Comparison of ENCODE assay signal across 1 cellular context in the genomic region with DNA sequence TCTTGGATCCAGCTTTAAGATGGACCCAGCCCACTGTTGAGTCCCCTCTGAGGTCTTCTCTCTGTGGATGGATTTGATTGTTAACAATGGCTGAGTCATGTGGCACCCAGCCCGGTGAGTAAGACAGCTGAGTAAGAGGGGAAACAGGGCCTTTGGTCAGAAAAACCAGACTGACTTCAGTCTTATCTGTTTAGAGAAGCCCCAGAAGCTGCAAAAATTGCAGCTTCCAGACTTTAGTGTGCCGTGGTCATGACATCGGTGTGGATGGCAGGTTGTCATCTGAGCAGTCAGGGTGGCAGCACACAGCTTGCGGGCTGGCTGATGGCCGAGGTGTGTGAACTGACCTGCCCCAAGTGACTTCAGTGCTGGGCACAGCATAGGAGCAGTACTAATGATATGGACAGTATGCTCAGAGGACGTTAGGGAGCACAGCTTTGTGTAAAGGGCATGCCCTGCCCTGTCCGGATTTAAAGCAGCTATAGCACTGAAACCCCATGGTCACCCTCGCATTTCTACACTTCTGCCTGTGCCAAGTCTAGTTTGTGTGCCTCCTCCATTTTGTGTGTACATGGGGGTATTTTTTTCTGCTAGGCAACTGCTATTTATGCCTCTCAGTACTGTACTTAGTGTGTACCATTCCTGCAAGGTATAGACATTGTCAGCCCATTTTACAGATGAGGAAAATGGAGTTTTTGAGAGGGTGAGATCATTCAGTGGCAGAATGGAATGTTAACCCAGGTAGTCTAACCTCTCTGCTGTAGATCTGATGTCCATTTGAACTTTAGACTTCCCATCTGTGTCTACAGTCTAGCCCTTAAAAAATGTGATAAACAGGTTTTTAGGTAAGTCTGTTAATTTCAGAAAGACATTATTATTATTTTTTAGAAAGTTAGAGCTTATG.
TF ChIP-seq lines count a peak whose summit lies in the region.

No MANE protein-coding gene starts in this region.

TF ChIP-seq in HepG2, 621 proteins besides CTCF, POLR2A, EP300 and RAD21 (continued from another document and continues in another):
- peak; percentile 43 for TF ChIP-seq HIC2 (CRISPR knock-in tag; IDR thresholded peaks at IDR 0.05; ENCODE audit: low read depth)
- TF ChIP-seq SSRP1 (CRISPR knock-in tag; IDR thresholded peaks at IDR 0.05), result peak; percentile 76
- peak; percentile 61; the same call in 1 of the 2 replicates for TF ChIP-seq ZNF263 (CRISPR knock-in tag; IDR thresholded peaks at IDR 0.05)
- no peak for TF ChIP-seq ZNF691 (CRISPR knock-in tag; IDR thresholded peaks at IDR 0.05; ENCODE audit: borderline replicate concordance, low read depth)
- TF ChIP-seq PAXIP1 (CRISPR knock-in tag; conservative IDR thresholded peaks at IDR 0.05), result peak; percentile 40
- peak; percentile 1; the same call in 1 of the 2 replicates for TF ChIP-seq ZNF770 (CRISPR knock-in tag; IDR thresholded peaks at IDR 0.05)
- peak; percentile 28; the same call in 1 of the 2 replicates for TF ChIP-seq RXRA (CRISPR knock-in tag; IDR thresholded peaks at IDR 0.05)
- TF ChIP-seq DMAP1 (CRISPR knock-in tag; IDR thresholded peaks at IDR 0.05), result no peak
- TF ChIP-seq ZNF674 (CRISPR knock-in tag; IDR thresholded peaks at IDR 0.05; ENCODE audit: low read depth), result no peak
- TF ChIP-seq KLF6 (CRISPR knock-in tag; IDR thresholded peaks at IDR 0.05), result no peak
- TF ChIP-seq NCOR1 (IDR thresholded peaks at IDR 0.05; ENCODE audit: borderline replicate concordance, low read length), result peak; percentile 45; the same call in 1 of the 2 replicates
- no peak for TF ChIP-seq ZNF678 (CRISPR knock-in tag; IDR thresholded peaks at IDR 0.05)
- 0 out of 2 replicates have a peak, but pooled peaks have one; percentile 40 for TF ChIP-seq ZNF644 (CRISPR knock-in tag; IDR thresholded peaks at IDR 0.05; ENCODE audit: low read depth)
- peak; percentile 95 for TF ChIP-seq FOSL2 (CRISPR knock-in tag; IDR thresholded peaks at IDR 0.05)
- TF ChIP-seq PAF1 (CRISPR knock-in tag; IDR thresholded peaks at IDR 0.05), result no peak
- no peak for TF ChIP-seq HNRNPL (IDR thresholded peaks at IDR 0.05; ENCODE audit: low read depth, low read length)
- 0 out of 2 replicates have a peak, but pooled peaks have one; percentile 17 for TF ChIP-seq MIXL1 (CRISPR knock-in tag; IDR thresholded peaks at IDR 0.05)
- 0 out of 2 replicates have a peak, but pooled peaks have one; percentile 9 for TF ChIP-seq SALL1 (CRISPR knock-in tag; IDR thresholded peaks at IDR 0.05)
- peak; percentile 31; the same call in 1 of the 2 replicates for TF ChIP-seq FOXA3 (CRISPR knock-in tag; IDR thresholded peaks at IDR 0.05)
- TF ChIP-seq ZNF430 (CRISPR knock-in tag; IDR thresholded peaks at IDR 0.05), result 0 out of 2 replicates have a peak, but pooled peaks have one; percentile 44
- no peak for TF ChIP-seq YY1 (IDR thresholded peaks at IDR 0.05; ENCODE audit: insufficient read depth, insufficient replicate concordance, low read depth, low read length)
- TF ChIP-seq, protein P1, sequence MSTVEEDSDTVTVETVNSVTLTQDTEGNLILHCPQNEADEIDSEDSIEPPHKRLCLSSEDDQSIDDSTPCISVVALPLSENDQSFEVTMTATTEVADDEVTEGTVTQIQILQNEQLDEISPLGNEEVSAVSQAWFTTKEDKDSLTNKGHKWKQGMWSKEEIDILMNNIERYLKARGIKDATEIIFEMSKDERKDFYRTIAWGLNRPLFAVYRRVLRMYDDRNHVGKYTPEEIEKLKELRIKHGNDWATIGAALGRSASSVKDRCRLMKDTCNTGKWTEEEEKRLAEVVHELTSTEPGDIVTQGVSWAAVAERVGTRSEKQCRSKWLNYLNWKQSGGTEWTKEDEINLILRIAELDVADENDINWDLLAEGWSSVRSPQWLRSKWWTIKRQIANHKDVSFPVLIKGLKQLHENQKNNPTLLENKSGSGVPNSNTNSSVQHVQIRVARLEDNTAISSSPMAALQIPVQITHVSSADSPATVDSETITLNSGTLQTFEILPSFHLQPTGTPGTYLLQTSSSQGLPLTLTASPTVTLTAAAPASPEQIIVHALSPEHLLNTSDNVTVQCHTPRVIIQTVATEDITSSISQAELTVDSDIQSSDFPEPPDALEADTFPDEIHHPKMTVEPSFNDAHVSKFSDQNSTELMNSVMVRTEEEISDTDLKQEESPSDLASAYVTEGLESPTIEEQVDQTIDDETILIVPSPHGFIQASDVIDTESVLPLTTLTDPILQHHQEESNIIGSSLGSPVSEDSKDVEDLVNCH (CRISPR knock-in tag; IDR thresholded peaks at IDR 0.05), result no peak
- no peak; the same call in 1 of the 2 replicates for TF ChIP-seq ARNTL (CRISPR knock-in tag; IDR thresholded peaks at IDR 0.05)
- TF ChIP-seq, protein P2, sequence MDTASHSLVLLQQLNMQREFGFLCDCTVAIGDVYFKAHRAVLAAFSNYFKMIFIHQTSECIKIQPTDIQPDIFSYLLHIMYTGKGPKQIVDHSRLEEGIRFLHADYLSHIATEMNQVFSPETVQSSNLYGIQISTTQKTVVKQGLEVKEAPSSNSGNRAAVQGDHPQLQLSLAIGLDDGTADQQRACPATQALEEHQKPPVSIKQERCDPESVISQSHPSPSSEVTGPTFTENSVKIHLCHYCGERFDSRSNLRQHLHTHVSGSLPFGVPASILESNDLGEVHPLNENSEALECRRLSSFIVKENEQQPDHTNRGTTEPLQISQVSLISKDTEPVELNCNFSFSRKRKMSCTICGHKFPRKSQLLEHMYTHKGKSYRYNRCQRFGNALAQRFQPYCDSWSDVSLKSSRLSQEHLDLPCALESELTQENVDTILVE (CRISPR knock-in tag; IDR thresholded peaks at IDR 0.05), result no peak
- peak; percentile 98 for TF ChIP-seq KDM1A (CRISPR knock-in tag; IDR thresholded peaks at IDR 0.05)
- no peak for TF ChIP-seq ZNF451 (CRISPR knock-in tag; IDR thresholded peaks at IDR 0.05)
- no peak for TF ChIP-seq MEIS1 (CRISPR knock-in tag; IDR thresholded peaks at IDR 0.05; ENCODE audit: borderline replicate concordance)
- TF ChIP-seq GTF2F1 (IDR thresholded peaks at IDR 0.05; ENCODE audit: low read length), result no peak
- TF ChIP-seq ZNF629 (CRISPR knock-in tag; conservative IDR thresholded peaks at IDR 0.05), result peak; percentile 100
- TF ChIP-seq, protein P3, sequence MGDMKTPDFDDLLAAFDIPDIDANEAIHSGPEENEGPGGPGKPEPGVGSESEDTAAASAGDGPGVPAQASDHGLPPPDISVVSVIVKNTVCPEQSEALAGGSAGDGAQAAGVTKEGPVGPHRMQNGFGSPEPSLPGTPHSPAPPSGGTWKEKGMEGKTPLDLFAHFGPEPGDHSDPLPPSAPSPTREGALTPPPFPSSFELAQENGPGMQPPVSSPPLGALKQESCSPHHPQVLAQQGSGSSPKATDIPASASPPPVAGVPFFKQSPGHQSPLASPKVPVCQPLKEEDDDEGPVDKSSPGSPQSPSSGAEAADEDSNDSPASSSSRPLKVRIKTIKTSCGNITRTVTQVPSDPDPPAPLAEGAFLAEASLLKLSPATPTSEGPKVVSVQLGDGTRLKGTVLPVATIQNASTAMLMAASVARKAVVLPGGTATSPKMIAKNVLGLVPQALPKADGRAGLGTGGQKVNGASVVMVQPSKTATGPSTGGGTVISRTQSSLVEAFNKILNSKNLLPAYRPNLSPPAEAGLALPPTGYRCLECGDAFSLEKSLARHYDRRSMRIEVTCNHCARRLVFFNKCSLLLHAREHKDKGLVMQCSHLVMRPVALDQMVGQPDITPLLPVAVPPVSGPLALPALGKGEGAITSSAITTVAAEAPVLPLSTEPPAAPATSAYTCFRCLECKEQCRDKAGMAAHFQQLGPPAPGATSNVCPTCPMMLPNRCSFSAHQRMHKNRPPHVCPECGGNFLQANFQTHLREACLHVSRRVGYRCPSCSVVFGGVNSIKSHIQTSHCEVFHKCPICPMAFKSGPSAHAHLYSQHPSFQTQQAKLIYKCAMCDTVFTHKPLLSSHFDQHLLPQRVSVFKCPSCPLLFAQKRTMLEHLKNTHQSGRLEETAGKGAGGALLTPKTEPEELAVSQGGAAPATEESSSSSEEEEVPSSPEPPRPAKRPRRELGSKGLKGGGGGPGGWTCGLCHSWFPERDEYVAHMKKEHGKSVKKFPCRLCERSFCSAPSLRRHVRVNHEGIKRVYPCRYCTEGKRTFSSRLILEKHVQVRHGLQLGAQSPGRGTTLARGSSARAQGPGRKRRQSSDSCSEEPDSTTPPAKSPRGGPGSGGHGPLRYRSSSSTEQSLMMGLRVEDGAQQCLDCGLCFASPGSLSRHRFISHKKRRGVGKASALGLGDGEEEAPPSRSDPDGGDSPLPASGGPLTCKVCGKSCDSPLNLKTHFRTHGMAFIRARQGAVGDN (CRISPR knock-in tag; IDR thresholded peaks at IDR 0.05), result peak; percentile 82
- TF ChIP-seq KAT2B (IDR thresholded peaks at IDR 0.05; ENCODE audit: borderline replicate concordance, low read depth, low read length), result no peak
- TF ChIP-seq STAT6 (CRISPR knock-in tag; IDR thresholded peaks at IDR 0.05; ENCODE audit: borderline replicate concordance), result no peak
- TF ChIP-seq ZNF234 (CRISPR knock-in tag; conservative IDR thresholded peaks at IDR 0.05), result no peak
- TF ChIP-seq NFE2L1 (CRISPR knock-in tag; IDR thresholded peaks at IDR 0.05; ENCODE audit: borderline replicate concordance), result no peak
- no peak for TF ChIP-seq JUND (CRISPR knock-in tag; IDR thresholded peaks at IDR 0.05)
- TF ChIP-seq PITX1 (CRISPR knock-in tag; IDR thresholded peaks at IDR 0.05), result 0 out of 2 replicates have a peak, but pooled peaks have one; percentile 11
- TF ChIP-seq ARID2 (CRISPR knock-in tag; IDR thresholded peaks at IDR 0.05; ENCODE audit: borderline replicate concordance), result no peak
- no peak for TF ChIP-seq ZNF382 (CRISPR knock-in tag; IDR thresholded peaks at IDR 0.05; ENCODE audit: borderline replicate concordance)
- peak; percentile 31; the same call in 1 of the 2 replicates for TF ChIP-seq SMAD1 (CRISPR knock-in tag; IDR thresholded peaks at IDR 0.05; ENCODE audit: borderline replicate concordance, low read depth)
